In the genomic region with DNA sequence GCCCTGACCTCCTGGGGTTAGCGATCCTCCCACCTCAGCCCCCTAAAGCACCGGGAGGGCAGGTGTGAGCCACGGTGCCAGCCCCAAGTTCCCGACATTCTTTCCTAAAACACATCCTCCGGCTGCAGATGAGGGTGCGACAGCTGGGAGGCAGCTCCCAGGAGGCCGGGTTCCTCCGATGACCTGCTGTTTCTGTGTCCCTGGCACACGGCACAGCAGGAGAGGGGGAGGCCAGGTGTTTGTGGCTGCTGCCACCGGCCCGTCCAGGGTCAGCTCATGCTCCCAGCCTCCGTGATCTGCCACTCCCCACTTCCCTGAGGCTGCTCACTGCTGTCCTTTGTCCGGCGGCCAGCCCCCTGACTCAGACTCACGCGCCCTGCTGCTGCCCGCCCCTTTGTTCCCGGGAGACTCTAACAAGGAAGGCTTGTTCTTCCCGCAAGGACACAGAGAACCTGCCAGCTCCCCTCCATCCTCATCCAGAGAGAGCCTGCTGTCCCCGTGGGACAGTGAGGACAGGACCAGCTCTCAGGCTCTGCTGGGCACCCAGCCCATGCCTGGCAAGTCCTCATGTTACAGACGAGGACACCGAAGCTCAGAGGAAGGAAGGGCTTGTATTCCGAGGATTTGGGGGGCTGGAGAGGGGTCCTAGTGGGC, we compare ENCODE assay signal across 10 cellular contexts. TPM values are rescaled to one million over a fixed set of nuclear protein-coding genes. Genes with fewer than 3 reads are reported as not detected.
DNase-seq lines count a peak whose midpoint lies in the region; ATAC-seq and TF ChIP-seq lines count a peak whose summit lies in the region.
"Had no signal": no experiment of that assay in that cellular context is flagged by ENCODE, and none has a peak within 500 bp of the region (broad histone marks: within the 10 kb centered on the region; RNA-seq: fewer than 3 reads in every experiment).

No MANE protein-coding gene starts in this region.

- CTCF ChIA-PET in MCF 10A (lab: Yijun Ruan, JAX) = interaction anchor here (1.2 kb wide), 1 partner anchor 25 kb away, joined by 3 read pairs; no protein-coding TSS in a partner anchor
- CTCF ChIA-PET in activated CD8-positive, alpha-beta T cell treated with anti-CD3 and anti-CD28 coated beads for 36 hours (lab: Charles Lee) = no interaction called here

- peak overlapping the region; percentile 23 for H3K27ac Mint-ChIP-seq in MCF 10A (ENCODE audit: low read depth, unreplicated experiment)
- no peak overlapping the region for H3K27ac Mint-ChIP-seq in activated CD8-positive, alpha-beta T cell treated with anti-CD3 and anti-CD28 coated beads for 36 hours

- no peak overlapping the region for H3K4me3 ChIP-seq in upper lobe of right lung

- no peaks in the 10 kb centered on the region for H3K36me3 ChIP-seq in upper lobe of right lung
- H3K36me3 ChIP-seq: BE2C had no signal

- peaks cover 18% of the 10 kb centered on the region for H3K9me3 Mint-ChIP-seq in MCF 10A (ENCODE audit: unreplicated experiment)
- peaks cover 9% of the 10 kb centered on the region for H3K9me3 Mint-ChIP-seq in activated CD8-positive, alpha-beta T cell treated with anti-CD3 and anti-CD28 coated beads for 36 hours

- BruUV-seq in MCF 10A (replicated peaks; lab: Mats Ljungman, UMichigan) = no TSS peak

- H3K27ac ChIP-seq in upper lobe of right lung = no peak overlapping the region

- no peak for TF ChIP-seq CTCF in MCF 10A (IDR thresholded peaks at IDR 0.05; ENCODE audit: unreplicated experiment)
- TF ChIP-seq CTCF in upper lobe of right lung (IDR thresholded peaks at IDR 0.05) = no peak
- no peak for TF ChIP-seq CTCF in activated CD8-positive, alpha-beta T cell treated with anti-CD3 and anti-CD28 coated beads for 36 hours (IDR thresholded peaks at IDR 0.05)

- peaks cover 6% of the 10 kb centered on the region for H3K4me1 Mint-ChIP-seq in MCF 10A (ENCODE audit: insufficient read depth, unreplicated experiment)
- H3K4me1 Mint-ChIP-seq in activated CD8-positive, alpha-beta T cell treated with anti-CD3 and anti-CD28 coated beads for 36 hours (ENCODE audit: low read depth) = peaks cover 3% of the 10 kb centered on the region

- peaks cover 1% of the 10 kb centered on the region for H3K36me3 Mint-ChIP-seq in MCF 10A (ENCODE audit: insufficient read depth, unreplicated experiment)
- peaks cover 7% of the 10 kb centered on the region for H3K36me3 Mint-ChIP-seq in activated CD8-positive, alpha-beta T cell treated with anti-CD3 and anti-CD28 coated beads for 36 hours (ENCODE audit: low read depth)

- intact Hi-C loops in left ventricle myocardium superior (cut with micrococcal nuclease) = no loop called here
- intact Hi-C loops in cardiac septum (cut with DNase I) = loop anchor here (5.0 kb wide), 1 partner anchor 103 kb away; no protein-coding TSS in a partner anchor
- intact Hi-C loops in MCF 10A (cut with micrococcal nuclease) = no loop called here
- intact Hi-C loops in upper lobe of right lung (cut with DNase I) = no loop called here
- intact Hi-C loops in activated CD8-positive, alpha-beta T cell treated with anti-CD3 and anti-CD28 coated beads for 36 hours (cut with micrococcal nuclease) = no loop called here

- H3K4me3 Mint-ChIP-seq in MCF 10A (ENCODE audit: unreplicated experiment) = peak overlapping the region; percentile 62
- H3K4me3 Mint-ChIP-seq in activated CD8-positive, alpha-beta T cell treated with anti-CD3 and anti-CD28 coated beads for 36 hours = no peak overlapping the region
- H3K4me3 Mint-ChIP-seq: T-helper 2 cell treated with Interferon-gamma antibody and Interleukin-4, amounts not matched to agents 5 μg/mL and 100 μg/mL, for 36 hours had no signal

- no peaks in the 10 kb centered on the region for H3K27me3 Mint-ChIP-seq in MCF 10A (ENCODE audit: insufficient read depth, unreplicated experiment)
- peaks cover 16% of the 10 kb centered on the region for H3K27me3 Mint-ChIP-seq in activated CD8-positive, alpha-beta T cell treated with anti-CD3 and anti-CD28 coated beads for 36 hours

- peaks cover 5% of the 10 kb centered on the region for H3K4me1 ChIP-seq in upper lobe of right lung
- H3K4me1 ChIP-seq: BE2C had no signal

- POLR2A ChIA-PET in MCF 10A (lab: Yijun Ruan, JAX) = interaction anchor here (0.9 to 1.1 kb wide), 2 partner anchors 23 to 98 kb away, joined by 3 to 5 read pairs; no protein-coding TSS in a partner anchor
- POLR2A ChIA-PET in activated CD8-positive, alpha-beta T cell treated with anti-CD3 and anti-CD28 coated beads for 36 hours (lab: Charles Lee) = no interaction called here

- DNase-seq in left ventricle myocardium superior = peak; percentile 75
- DNase-seq in cardiac septum (ENCODE audit: low spot score) = no peak
- peak; percentile 19 for DNase-seq in MCF 10A (ENCODE audit: unreplicated experiment)
- DNase-seq in left kidney (ENCODE audit: low read depth, low spot score) = peak; percentile 73
- DNase-seq in upper lobe of right lung = peak; percentile 61
- DNase-seq in activated CD8-positive, alpha-beta T cell treated with anti-CD3 and anti-CD28 coated beads for 36 hours = no peak
- DNase-seq in activated CD4-positive, CD25-positive, alpha-beta regulatory T cell (lab: John Stamatoyannopoulos, UW) = no peak
- DNase-seq: BE2C had no signal

- ATAC-seq in left ventricle myocardium superior = peak; percentile 2
- ATAC-seq in upper lobe of right lung = no peak
- no peak for ATAC-seq in activated CD8-positive, alpha-beta T cell treated with anti-CD3 and anti-CD28 coated beads for 36 hours
- ATAC-seq in HG02840 (IDR thresholded peaks at IDR 0.05; ENCODE audit: low FRiP score, unreplicated experiment) = no peak

- H3K27me3 ChIP-seq in upper lobe of right lung = peaks cover 5% of the 10 kb centered on the region

- H3K9me3 ChIP-seq in upper lobe of right lung = no peaks in the 10 kb centered on the region
- H3K9me3 ChIP-seq: BE2C had no signal

RNA-seq across cellular contexts. Expression of gene MADCAM1, which starts 10.6 kb away (rescaled TPM):
- total RNA-seq in left ventricle myocardium superior (0.37 TPM), cardiac septum (0.40 TPM), MCF 10A (2022) (0.25 and 0.47 TPM in 2 replicates), upper lobe of right lung (1.2 TPM)
- total RNA-seq in activated CD8-positive, alpha-beta T cell treated with anti-CD3 and anti-CD28 coated beads for 36 hours = under 1 TPM; 0.20 to 0.22 TPM

RNA-seq across cellular contexts. Expression of gene TPGS1, which starts 21.6 kb away (rescaled TPM):
- total RNA-seq in left ventricle myocardium superior (10.5 TPM), cardiac septum (11.2 TPM), MCF 10A (2022) (11.9 and 12.6 TPM in 2 replicates), upper lobe of right lung (19.9 TPM)
- 1 to 10 TPM; 8.9 to 9.3 TPM for total RNA-seq in activated CD8-positive, alpha-beta T cell treated with anti-CD3 and anti-CD28 coated beads for 36 hours

RNA-seq across cellular contexts. Expression of gene SHC2, which starts 24.9 kb away (rescaled TPM):
- total RNA-seq in left ventricle myocardium superior (11.0 TPM), cardiac septum (16.8 TPM), MCF 10A (2022) (0.77 and 2.8 TPM in 2 replicates), upper lobe of right lung (37.8 TPM)
- total RNA-seq in activated CD8-positive, alpha-beta T cell treated with anti-CD3 and anti-CD28 coated beads for 36 hours = under 1 TPM; 0.25 to 0.45 TPM

RNA-seq across cellular contexts. Expression of gene CDC34, which starts 45.9 kb away (rescaled TPM):
- total RNA-seq in left ventricle myocardium superior (110 TPM), cardiac septum (78.2 TPM), MCF 10A (2022) (49.7 and 61.3 TPM in 2 replicates), upper lobe of right lung (40.9 TPM)
- total RNA-seq in activated CD8-positive, alpha-beta T cell treated with anti-CD3 and anti-CD28 coated beads for 36 hours = 10 to 100 TPM; 38.1 to 43.7 TPM

RNA-seq across cellular contexts. Expression of gene GZMM, which starts 58.1 kb away (rescaled TPM):
- total RNA-seq in left ventricle myocardium superior (0.37 TPM), cardiac septum (0.43 TPM), MCF 10A (2022) (not detected in 2 replicates), upper lobe of right lung (2.9 TPM)
- total RNA-seq in activated CD8-positive, alpha-beta T cell treated with anti-CD3 and anti-CD28 coated beads for 36 hours = 10 to 100 TPM; 52.7 to 58.5 TPM

Comparison
In these comparisons a context has a peak if more than half of its experiments do, and no peak if none do; other contexts are left out.
1. DNase-seq: peak in left ventricle myocardium superior (single experiment), MCF 10A (single experiment), left kidney (single experiment) and upper lobe of right lung (single experiment); none in cardiac septum (single experiment), activated CD8-positive, alpha-beta T cell treated with anti-CD3 and anti-CD28 coated beads for 36 hours (single experiment) and activated CD4-positive, CD25-positive, alpha-beta regulatory T cell (0 of 4).